In genomic region chr10:127989481-127989964, GRCh38 we compare ENCODE assay signal across 15 cellular contexts.
A peak's percentile ranks its signal among the peaks of the same experiment; 100 is the strongest.
DNase-seq lines count a peak whose midpoint lies in the region; ATAC-seq, FAIRE-seq and TF ChIP-seq lines count a peak whose summit lies in the region.
"Had no signal": no experiment of that assay in that cellular context is flagged by ENCODE, and none has a peak within 500 bp of the region (broad histone marks: within the 10 kb centered on the region; RNA-seq: fewer than 3 reads in every experiment).

No MANE protein-coding gene starts in this region.

- H2AK5ac ChIP-seq in mesenchymal stem cell (ENCODE audit: low read length, severe bottlenecking) = peak overlapping the region; percentile 65

- no peak for FAIRE-seq in astrocyte (lab: Jason Lieb, UNC)
- FAIRE-seq: K562 had no signal

- H3K4me3 ChIP-seq in astrocyte (ENCODE audit: insufficient read depth, low read depth, low read length) = no peak overlapping the region
- H3K4me3 ChIP-seq in mesenchymal stem cell (ENCODE audit: insufficient read depth in 1 of 2, low read depth in 1 of 2, low read length in 2 of 2) = peak overlapping the region in 1 of 2 experiments; percentile 34
- H3K4me3 ChIP-seq: colonic mucosa, K562, ovary had no signal

- H4K20me1 ChIP-seq in astrocyte (ENCODE audit: insufficient read depth, low read length) = no peaks in the 10 kb centered on the region

- peak overlapping the region in 1 of 2 experiments; percentile 76 for H2BK12ac ChIP-seq in mesenchymal stem cell (ENCODE audit: low read length in 2 of 2)

- H2BK5ac ChIP-seq in mesenchymal stem cell (ENCODE audit: low read depth, low read length, poor library complexity, severe bottlenecking) = no peak overlapping the region

- TF ChIP-seq CTCF in astrocyte (IDR thresholded peaks at IDR 0.05; ENCODE audit: insufficient read depth, low read depth, low read length) = no peak

- H3K4me2 ChIP-seq in astrocyte (ENCODE audit: low read length) (peak overlapping the region; percentile 84), mesenchymal stem cell (ENCODE audit: low read length, poor library complexity, severe bottlenecking) (peak overlapping the region; percentile 43)

- peaks cover 4% of the 10 kb centered on the region for H3K79me1 ChIP-seq in mesenchymal stem cell (replicated peaks; ENCODE audit: low read length, poor library complexity, severe bottlenecking)

- in situ Hi-C loops in KBM-7 (cut with MboI; ENCODE audit: low pct_unique_long_range_greater_than_20kb, low sequenced_read_pairs) = no loop called here

- H3K27ac Mint-ChIP-seq in stimulated activated naive CD8-positive, alpha-beta T cell treated with anti-CD3 and anti-CD28 coated beads, Interleukin-15, Interleukin-2, amounts not matched to agents 100 ng/mL and 50 ng/mL, for 24 hours = peak overlapping the region; percentile 94
- H3K27ac Mint-ChIP-seq in astrocyte (ENCODE audit: unreplicated experiment) = peak overlapping the region; percentile 97
- H3K27ac Mint-ChIP-seq: B cell had no signal

- H3K23ac ChIP-seq in mesenchymal stem cell (ENCODE audit: low read length in 2 of 2) = no peak overlapping the region

- H2BK15ac ChIP-seq in mesenchymal stem cell (ENCODE audit: low read depth, poor library complexity, severe bottlenecking) = no peak overlapping the region

- H2AFZ ChIP-seq in astrocyte (ENCODE audit: low read depth, low read length) = no peak overlapping the region
- H2AFZ ChIP-seq in mesenchymal stem cell (ENCODE audit: low read depth, low read length) = no peak overlapping the region

- WGBS in mesenchymal stem cell = 69% methylated on average over 2 of the region's 8 CpGs

- DNase-seq in stimulated activated naive CD8-positive, alpha-beta T cell treated with anti-CD3 and anti-CD28 coated beads, Interleukin-15, Interleukin-2, amounts not matched to agents 100 U/mL and 50 U/mL, for 24 hours = no peak
- peak; percentile 63 for DNase-seq in astrocyte (ENCODE audit: low read depth)
- DNase-seq in mesenchymal stem cell = peak; percentile 37
- no peak for DNase-seq in KBM-7
- no peak for DNase-seq in NK-92 treated with Interleukin-12 subunit alpha and Interleukin-12 subunit beta, amount 100 ng/mL, for 24 hours (lab: John Stamatoyannopoulos, UW)
- no peak for DNase-seq in DMS53 treated with DMSO at 0.1 percent for 48 hours (lab: John Stamatoyannopoulos, UW; ENCODE audit: unreplicated experiment)
- DNase-seq: activated CD8-positive, alpha-beta memory T cell treated with anti-CD3 and anti-CD28 coated beads for 24 hours; colonic mucosa; NCI-H1436 treated with DMSO at 0.1 percent for 48 hours; NCI-H524; ovary had no signal

- no peak overlapping the region for H4K8ac ChIP-seq in mesenchymal stem cell (ENCODE audit: low read length)

- H3K14ac ChIP-seq in mesenchymal stem cell (ENCODE audit: low read length in 2 of 2) = no peak overlapping the region

- H3K27me3 Mint-ChIP-seq in stimulated activated naive CD8-positive, alpha-beta T cell treated with anti-CD3 and anti-CD28 coated beads, Interleukin-15, Interleukin-2, amounts not matched to agents 100 ng/mL and 50 ng/mL, for 24 hours = peaks cover 3% of the 10 kb centered on the region
- H3K27me3 Mint-ChIP-seq in astrocyte (ENCODE audit: low read depth, unreplicated experiment) = no peaks in the 10 kb centered on the region

- H3K36me3 ChIP-seq in astrocyte (ENCODE audit: insufficient read depth, low read length) = no peaks in the 10 kb centered on the region
- no peaks in the 10 kb centered on the region for H3K36me3 ChIP-seq in mesenchymal stem cell (ENCODE audit: control insufficient read depth in 1 of 2, insufficient read depth in 2 of 2, low read depth in 1 of 2, low read length in 2 of 2)
- H3K36me3 ChIP-seq: colonic mucosa, ovary had no signal

- H3K4me1 ChIP-seq in astrocyte (ENCODE audit: insufficient read depth, low read length) (peaks cover 42% of the 10 kb centered on the region), mesenchymal stem cell (ENCODE audit: control insufficient read depth, insufficient read depth, low read depth, low read length) (peaks cover 15% of the 10 kb centered on the region)

- H2BK120ac ChIP-seq in mesenchymal stem cell (ENCODE audit: low read depth, low read length) = no peak overlapping the region

- H4K91ac ChIP-seq in mesenchymal stem cell (ENCODE audit: low read length) = no peak overlapping the region

- H3K79me2 ChIP-seq in astrocyte (ENCODE audit: insufficient read depth, low read length) = no peaks in the 10 kb centered on the region

- H3K4me1 Mint-ChIP-seq in stimulated activated naive CD8-positive, alpha-beta T cell treated with anti-CD3 and anti-CD28 coated beads, Interleukin-15, Interleukin-2, amounts not matched to agents 100 ng/mL and 50 ng/mL, for 24 hours (ENCODE audit: low read depth) = peaks cover 64% of the 10 kb centered on the region
- peaks cover 50% of the 10 kb centered on the region for H3K4me1 Mint-ChIP-seq in astrocyte (ENCODE audit: low read depth, unreplicated experiment)

- H3K4ac ChIP-seq in mesenchymal stem cell (ENCODE audit: low read depth in 1 of 2, low read length in 2 of 2) = peak overlapping the region in 1 of 2 experiments; percentile 86

- H3K27me3 ChIP-seq in astrocyte (ENCODE audit: insufficient read depth, low read length) (no peaks in the 10 kb centered on the region), mesenchymal stem cell (ENCODE audit: control insufficient read depth in 1 of 2, insufficient read depth in 1 of 2, low read length in 2 of 2) (no peaks in the 10 kb centered on the region)
- H3K27me3 ChIP-seq: colonic mucosa, ovary had no signal

- no peaks in the 10 kb centered on the region for H3K36me3 Mint-ChIP-seq in stimulated activated naive CD8-positive, alpha-beta T cell treated with anti-CD3 and anti-CD28 coated beads, Interleukin-15, Interleukin-2, amounts not matched to agents 100 ng/mL and 50 ng/mL, for 24 hours (ENCODE audit: low read depth)
- peaks cover 5% of the 10 kb centered on the region for H3K36me3 Mint-ChIP-seq in astrocyte (ENCODE audit: low read depth, unreplicated experiment)

- H3K18ac ChIP-seq in mesenchymal stem cell (ENCODE audit: low read depth in 1 of 2, low read length in 2 of 2) = peak overlapping the region; percentile 63 to 96

- ATAC-seq in stimulated activated naive CD8-positive, alpha-beta T cell treated with anti-CD3 and anti-CD28 coated beads, Interleukin-15, Interleukin-2, amounts not matched to agents 100 U/mL and 50 U/mL, for 24 hours = no peak
- ATAC-seq in GM21423 (IDR thresholded peaks at IDR 0.05; ENCODE audit: unreplicated experiment) = no peak
- ATAC-seq: K562 had no signal

- H3K4me3 Mint-ChIP-seq in stimulated activated naive CD8-positive, alpha-beta T cell treated with anti-CD3 and anti-CD28 coated beads, Interleukin-15, Interleukin-2, amounts not matched to agents 100 ng/mL and 50 ng/mL, for 24 hours = peak overlapping the region; percentile 65
- peak overlapping the region; percentile 37 for H3K4me3 Mint-ChIP-seq in astrocyte (ENCODE audit: unreplicated experiment)
- H3K4me3 Mint-ChIP-seq: B cell had no signal

- H3K9me3 ChIP-seq in astrocyte (ENCODE audit: insufficient read depth, low read depth, low read length) = no peaks in the 10 kb centered on the region
- no peaks in the 10 kb centered on the region for H3K9me3 ChIP-seq in mesenchymal stem cell (ENCODE audit: control insufficient read depth, low read length)
- H3K9me3 ChIP-seq: colonic mucosa, ovary had no signal

- H3K9me3 Mint-ChIP-seq in stimulated activated naive CD8-positive, alpha-beta T cell treated with anti-CD3 and anti-CD28 coated beads, Interleukin-15, Interleukin-2, amounts not matched to agents 100 ng/mL and 50 ng/mL, for 24 hours = no peaks in the 10 kb centered on the region
- H3K9me3 Mint-ChIP-seq in astrocyte (ENCODE audit: unreplicated experiment) = no peaks in the 10 kb centered on the region

- H3K9ac ChIP-seq in astrocyte (ENCODE audit: low read length) = peak overlapping the region; percentile 84
- peak overlapping the region; percentile 57 for H3K9ac ChIP-seq in mesenchymal stem cell (ENCODE audit: low read length)

- H3K27ac ChIP-seq in astrocyte (ENCODE audit: low read depth, low read length) = peak overlapping the region; percentile 100
- H3K27ac ChIP-seq in mesenchymal stem cell (ENCODE audit: low read length, poor library complexity, severe bottlenecking) = peak overlapping the region; percentile 99
- H3K27ac ChIP-seq: colonic mucosa, ovary had no signal

Comparison
In these comparisons a context has a peak if more than half of its experiments do, and no peak if none do; other contexts are left out.
1. DNase-seq: peak in astrocyte (single experiment) and mesenchymal stem cell (single experiment); none in stimulated activated naive CD8-positive, alpha-beta T cell treated with anti-CD3 and anti-CD28 coated beads, Interleukin-15, Interleukin-2, amounts not matched to agents 100 U/mL and 50 U/mL, for 24 hours (single experiment), KBM-7 (single experiment), NK-92 treated with Interleukin-12 subunit alpha and Interleukin-12 subunit beta, amount 100 ng/mL, for 24 hours (single experiment) and DMS53 treated with DMSO at 0.1 percent for 48 hours (single experiment).